In genomic region chr16:66155933-66156332, GRCh38 we compare ENCODE assay signal across 18 cellular contexts.
"Had no signal": no experiment of that assay in that cellular context is flagged by ENCODE, and none has a peak within 500 bp of the region (broad histone marks: within the 10 kb centered on the region; RNA-seq: fewer than 3 reads in every experiment).

No MANE protein-coding gene starts in this region.

- H3K9me3 Mint-ChIP-seq: activated naive CD4-positive, alpha-beta T cell treated with anti-CD3 and anti-CD28 coated beads, Interleukin-2, amount 50 U/mL, for 24 hours; nephron progenitor cell had no signal

- DNase-seq: activated CD4-positive, alpha-beta T cell treated with anti-CD3 and anti-CD28 coated beads for 4 hours; activated CD8-positive, alpha-beta memory T cell treated with anti-CD3 and anti-CD28 coated beads for 24 hours; amniotic stem cell; body of pancreas; central memory CD4-positive, alpha-beta T cell; effector CD4-positive, alpha-beta T cell; left lung; nephron progenitor cell; psoas muscle; right lobe of liver; stimulated activated CD4-positive, alpha-beta T cell treated with anti-CD3 and anti-CD28 coated beads, Interleukin-2, amount 100 ng/mL, for 24 hours; stimulated activated naive CD4-positive, alpha-beta T cell; substantia nigra; trophoblast cell; WERI-Rb-1 had no signal

- H3K4me3 ChIP-seq: body of pancreas, coronary artery, left lung, psoas muscle, right lobe of liver had no signal

- H3K36me3 Mint-ChIP-seq: activated naive CD4-positive, alpha-beta T cell treated with anti-CD3 and anti-CD28 coated beads, Interleukin-2, amount 50 U/mL, for 24 hours had no signal

- H3K27ac ChIP-seq: body of pancreas, coronary artery, left lung, psoas muscle, right lobe of liver, WERI-Rb-1 had no signal

- H3K9me3 ChIP-seq: body of pancreas, left lung, psoas muscle, right lobe of liver had no signal

- H3K27ac Mint-ChIP-seq: activated naive CD4-positive, alpha-beta T cell treated with anti-CD3 and anti-CD28 coated beads, Interleukin-2, amount 50 U/mL, for 24 hours; nephron progenitor cell had no signal

- H3K4me3 Mint-ChIP-seq: activated naive CD4-positive, alpha-beta T cell treated with anti-CD3 and anti-CD28 coated beads, Interleukin-2, amount 50 U/mL, for 24 hours; nephron progenitor cell had no signal

- ATAC-seq: body of pancreas, left lung, psoas muscle, right lobe of liver had no signal

- H3K4me1 ChIP-seq: body of pancreas, psoas muscle, right lobe of liver had no signal

- H3K27me3 Mint-ChIP-seq: activated naive CD4-positive, alpha-beta T cell treated with anti-CD3 and anti-CD28 coated beads, Interleukin-2, amount 50 U/mL, for 24 hours had no signal

- FAIRE-seq: keratinocyte had no signal

- H3K4me1 Mint-ChIP-seq: activated naive CD4-positive, alpha-beta T cell treated with anti-CD3 and anti-CD28 coated beads, Interleukin-2, amount 50 U/mL, for 24 hours had no signal

- H3K27me3 ChIP-seq: body of pancreas, left lung, right lobe of liver had no signal

- H3K36me3 ChIP-seq: left lung, right lobe of liver, WERI-Rb-1 had no signal
